Comparison of ENCODE assay signal across 11 cellular contexts in the genomic region with DNA sequence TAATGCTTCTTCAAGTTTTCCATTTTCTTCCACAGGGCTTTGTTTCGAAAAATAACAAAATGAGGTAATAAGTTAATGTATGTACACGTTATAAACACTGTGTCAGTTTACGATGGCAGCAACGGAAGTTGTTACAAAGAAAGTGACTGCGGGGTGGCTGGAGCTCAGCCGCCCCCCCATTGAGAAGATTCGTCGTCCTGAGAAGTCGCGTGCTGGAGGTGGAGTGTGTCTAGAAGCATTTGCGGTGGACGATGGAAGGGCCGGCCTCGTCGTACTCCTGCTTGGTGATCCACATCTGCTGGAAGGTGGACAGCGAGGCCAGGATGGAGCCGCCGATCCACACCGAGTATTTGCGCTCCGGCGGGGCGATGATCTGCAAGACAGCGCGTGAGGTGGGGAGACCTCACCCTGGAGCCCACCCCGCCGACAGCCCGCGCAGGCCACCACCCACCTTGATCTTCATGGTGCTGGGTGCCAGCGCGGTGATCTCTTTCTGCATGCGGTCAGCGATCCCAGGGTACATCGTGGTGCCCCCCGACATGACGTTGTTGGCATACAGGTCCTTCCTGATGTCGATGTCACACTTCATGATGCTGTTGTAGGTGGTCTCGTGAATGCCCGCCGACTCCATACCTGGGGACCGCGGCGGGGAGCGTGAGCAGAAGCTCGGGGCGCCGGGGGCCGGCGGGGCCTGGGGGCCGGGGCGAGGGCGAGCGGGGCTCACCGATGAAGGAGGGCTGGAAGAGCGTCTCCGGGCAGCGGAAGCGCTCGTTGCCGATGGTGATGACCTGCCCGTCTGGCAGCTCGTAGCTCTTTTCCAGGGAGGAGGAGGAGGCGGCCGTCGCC. TPM values are rescaled to one million over a fixed set of nuclear protein-coding genes. Genes with fewer than 3 reads are reported as not detected.
A peak's percentile ranks its signal among the peaks of the same experiment; 100 is the strongest.
DNase-seq lines count a peak whose midpoint lies in the region; ATAC-seq and TF ChIP-seq lines count a peak whose summit lies in the region.
"Had no signal": no experiment of that assay in that cellular context is flagged by ENCODE, and none has a peak within 500 bp of the region (broad histone marks: within the 10 kb centered on the region; RNA-seq: fewer than 3 reads in every experiment).

No MANE protein-coding gene starts in this region.

- H3K27me3 ChIP-seq in heart left ventricle, result peaks cover 19 to 83% (median 51%) of the 10 kb centered on the region in 9 donors
- peaks cover 48% of the 10 kb centered on the region for H3K27me3 ChIP-seq in muscle layer of duodenum (ENCODE audit: low read depth, low read length)
- H3K27me3 ChIP-seq in thoracic aorta (replicated peaks; ENCODE audit: insufficient read depth), result peaks cover 12% of the 10 kb centered on the region

- intact Hi-C loops in heart left ventricle (cut with DNase I), result loop anchor here in 2 of 10 donors (2.0 to 5.0 kb wide), 2 partner anchors 23 to 59 kb away; no protein-coding TSS in a partner anchor
- intact Hi-C loops in Right ventricle myocardium superior (cut with DNase I), result no loop called here

- WGBS in heart left ventricle, 4 donors, result 8 to 11% (median 9%) methylated on average over 35 to 65 of the region's 65 CpGs

- no peaks in the 10 kb centered on the region for H3K9me3 ChIP-seq in heart left ventricle
- no peaks in the 10 kb centered on the region for H3K9me3 ChIP-seq in muscle layer of duodenum (ENCODE audit: control insufficient read depth in 1 of 2, low read length in 2 of 2)
- H3K9me3 ChIP-seq in thoracic aorta, result no peaks in the 10 kb centered on the region

- no peaks in the 10 kb centered on the region for H3K9me3 Mint-ChIP-seq in activated naive CD8-positive, alpha-beta T cell treated with anti-CD3 and anti-CD28 coated beads, Interleukin-2, amount 50 U/mL, for 24 hours

- peaks cover 2% of the 10 kb centered on the region for H3K36me3 Mint-ChIP-seq in activated naive CD8-positive, alpha-beta T cell treated with anti-CD3 and anti-CD28 coated beads, Interleukin-2, amount 50 U/mL, for 24 hours (ENCODE audit: low read depth)

- peaks cover 77% of the 10 kb centered on the region for H3K27me3 Mint-ChIP-seq in activated naive CD8-positive, alpha-beta T cell treated with anti-CD3 and anti-CD28 coated beads, Interleukin-2, amount 50 U/mL, for 24 hours

- DNase-seq in heart left ventricle (peak in 1 of 5 donors; percentile 15), Right ventricle myocardium superior (no peak), thoracic aorta (ENCODE audit: low spot score) (no peak), SW 1271 (lab: John Stamatoyannopoulos, UW) (no peak)
- no peak for DNase-seq in activated naive CD8-positive, alpha-beta T cell treated with anti-CD3 and anti-CD28 coated beads, Interleukin-2, amount 50 U/mL, for 24 hours
- DNase-seq: AML-193, NCI-H748 treated with DMSO at 0.1 percent for 48 hours had no signal

- H3K4me3 Mint-ChIP-seq in activated naive CD8-positive, alpha-beta T cell treated with anti-CD3 and anti-CD28 coated beads, Interleukin-2, amount 50 U/mL, for 24 hours, result peak overlapping the region; percentile 72

- peak overlapping the region in 9 of 12 donors; percentile 5 to 98 (median 91) for H3K27ac ChIP-seq in heart left ventricle
- H3K27ac ChIP-seq in muscle layer of duodenum (ENCODE audit: low read length), result no peak overlapping the region
- no peak overlapping the region for H3K27ac ChIP-seq in thoracic aorta

- TF ChIP-seq CTCF in heart left ventricle (IDR thresholded peaks at IDR 0.05), result no peak
- no peak for TF ChIP-seq CTCF in thoracic aorta (IDR thresholded peaks at IDR 0.05)

- ATAC-seq in heart left ventricle, result no peak
- ATAC-seq in Right ventricle myocardium superior (ENCODE audit: poor library complexity), result no peak
- no peak for ATAC-seq in activated naive CD8-positive, alpha-beta T cell treated with anti-CD3 and anti-CD28 coated beads, Interleukin-2, amount 50 U/mL, for 24 hours
- ATAC-seq in thoracic aorta (ENCODE audit: insufficient number of reproducible peaks, low FRiP score, low read depth), result no peak
- ATAC-seq in GM18861 (IDR thresholded peaks at IDR 0.05; ENCODE audit: unreplicated experiment), result no peak
- no peak for ATAC-seq in GM18502 (IDR thresholded peaks at IDR 0.05; ENCODE audit: poor library complexity, unreplicated experiment)

- H3K4me1 ChIP-seq in heart left ventricle (peaks cover 0 to 57% (median 17%) of the 10 kb centered on the region in 12 donors), muscle layer of duodenum (ENCODE audit: control insufficient read depth in 1 of 2, insufficient read depth in 2 of 2, low read length in 2 of 2) (peaks cover 3 to 36% of the 10 kb centered on the region in 2 donors), thoracic aorta (ENCODE audit: control insufficient read depth in 1 of 2, low read depth in 2 of 2) (peaks cover 32 to 37% of the 10 kb centered on the region in 2 donors)

- peaks cover 0 to 18% (median 0%) of the 10 kb centered on the region in 9 donors for H3K36me3 ChIP-seq in heart left ventricle
- H3K36me3 ChIP-seq in muscle layer of duodenum (ENCODE audit: control insufficient read depth in 1 of 2, insufficient read depth in 2 of 2, low read length in 2 of 2), result no peaks in the 10 kb centered on the region
- no peaks in the 10 kb centered on the region for H3K36me3 ChIP-seq in thoracic aorta

- no peak overlapping the region for H3K27ac Mint-ChIP-seq in activated naive CD8-positive, alpha-beta T cell treated with anti-CD3 and anti-CD28 coated beads, Interleukin-2, amount 50 U/mL, for 24 hours

- peak overlapping the region in 11 of 12 donors; percentile 13 to 72 (median 52) for H3K4me3 ChIP-seq in heart left ventricle
- peak overlapping the region; percentile 50 to 53 for H3K4me3 ChIP-seq in muscle layer of duodenum (ENCODE audit: low read depth in 1 of 2, low read length in 2 of 2)
- peak overlapping the region; percentile 46 for H3K4me3 ChIP-seq in thoracic aorta

- TF ChIP-seq POLR2A in heart left ventricle (IDR thresholded peaks at IDR 0.05), result peak in 1 of 2 donors; percentile 10

- H3K4me1 Mint-ChIP-seq in activated naive CD8-positive, alpha-beta T cell treated with anti-CD3 and anti-CD28 coated beads, Interleukin-2, amount 50 U/mL, for 24 hours, result peaks cover 16% of the 10 kb centered on the region

RNA-seq across cellular contexts. Expression of gene ACTA1, which starts 2.4 kb away (rescaled TPM):
- total RNA-seq in heart left ventricle, result over 10,000 TPM in 4 of 9 donors, 1,000 to 10,000 TPM in 5; 1,926 to 30,941 (median 8,947) TPM
- polyA plus RNA-seq in heart left ventricle, result 1,000 to 10,000 TPM; 3,190 to 8,475 TPM
- total RNA-seq in Right ventricle myocardium superior, result 577 TPM
- 1 to 10 TPM in 1 of 2 donors, under 1 TPM in 1; 0.99 to 2.3 TPM for total RNA-seq in thoracic aorta
- total RNA-seq: glomerular endothelial cell had no signal

Comparison
In these comparisons a context has a peak if more than half of its experiments do, and no peak if none do; other contexts are left out.
1. H3K27ac ChIP-seq: peak in heart left ventricle (9 of 12); none in muscle layer of duodenum (single experiment) and thoracic aorta (0 of 2).
2. RNA of gene ACTA1, which starts 2.4 kb away (total RNA-seq): 1,926 to 30,941 TPM in heart left ventricle and 577 TPM in Right ventricle myocardium superior (single experiment); 0.99 to 2.3 TPM in thoracic aorta; every median in the first group is over 100 times any median in the second.
3. Peak in every context shown above with its lines, with median percentiles within 50 percentile points of each other: H3K4me3 ChIP-seq.